In genomic region chr14:54767139-54767431, GRCh38 we compare ENCODE assay signal across 17 cellular contexts.
DNase-seq lines count a peak whose midpoint lies in the region; ATAC-seq and TF ChIP-seq lines count a peak whose summit lies in the region.
"Had no signal": no experiment of that assay in that cellular context is flagged by ENCODE, and none has a peak within 500 bp of the region (broad histone marks: within the 10 kb centered on the region; RNA-seq: fewer than 3 reads in every experiment).

No MANE protein-coding gene starts in this region.

- H3K36me3 ChIP-seq in gastrocnemius medialis: peaks cover 0 to 28% of the 10 kb centered on the region in 2 donors

- H3K36me3 Mint-ChIP-seq in activated CD8-positive, alpha-beta T cell treated with anti-CD3 and anti-CD28 coated beads for 36 hours (ENCODE audit: low read depth): peaks cover 5% of the 10 kb centered on the region
- H3K36me3 Mint-ChIP-seq in activated CD8-positive, alpha-beta T cell treated with anti-CD3 and anti-CD28 coated beads, Interleukin-2, amount 10 ng/mL, durations not matched to agents 7 days and 5 days (ENCODE audit: low read depth): no peaks in the 10 kb centered on the region
- no peaks in the 10 kb centered on the region for H3K36me3 Mint-ChIP-seq in T-cell

- H3K9me3 Mint-ChIP-seq in activated CD8-positive, alpha-beta T cell treated with anti-CD3 and anti-CD28 coated beads for 36 hours: no peaks in the 10 kb centered on the region
- no peaks in the 10 kb centered on the region for H3K9me3 Mint-ChIP-seq in activated CD8-positive, alpha-beta T cell treated with anti-CD3 and anti-CD28 coated beads, Interleukin-2, amount 10 ng/mL, durations not matched to agents 7 days and 5 days (ENCODE audit: insufficient read depth)
- H3K9me3 Mint-ChIP-seq in stimulated activated naive CD8-positive, alpha-beta T cell treated with anti-CD3 and anti-CD28 coated beads, Interleukin-15, amount 100 ng/mL, for 72 hours: no peaks in the 10 kb centered on the region
- H3K9me3 Mint-ChIP-seq in T-cell: no peaks in the 10 kb centered on the region
- H3K9me3 Mint-ChIP-seq: HFFc6, IgD-negative memory B cell had no signal

- H3K27me3 Mint-ChIP-seq in activated CD8-positive, alpha-beta T cell treated with anti-CD3 and anti-CD28 coated beads for 36 hours: peaks cover 7% of the 10 kb centered on the region
- peaks cover 10% of the 10 kb centered on the region for H3K27me3 Mint-ChIP-seq in activated CD8-positive, alpha-beta T cell treated with anti-CD3 and anti-CD28 coated beads, Interleukin-2, amount 10 ng/mL, durations not matched to agents 7 days and 5 days (ENCODE audit: low read depth)
- H3K27me3 Mint-ChIP-seq in stimulated activated naive CD8-positive, alpha-beta T cell treated with anti-CD3 and anti-CD28 coated beads, Interleukin-15, amount 100 ng/mL, for 72 hours: peaks cover 39% of the 10 kb centered on the region
- peaks cover 2 to 9% of the 10 kb centered on the region in 2 donors for H3K27me3 Mint-ChIP-seq in T-cell
- H3K27me3 Mint-ChIP-seq: IgD-negative memory B cell had no signal

- peak; percentile 24 for ATAC-seq in activated CD8-positive, alpha-beta T cell treated with anti-CD3 and anti-CD28 coated beads for 36 hours
- ATAC-seq in activated CD8-positive, alpha-beta T cell treated with anti-CD3 and anti-CD28 coated beads, Interleukin-2, amount 10 ng/mL, durations not matched to agents 7 days and 5 days: no peak
- peak; percentile 73 for ATAC-seq in stimulated activated naive CD8-positive, alpha-beta T cell treated with anti-CD3 and anti-CD28 coated beads, Interleukin-15, Interleukin-2, amounts not matched to agents 100 U/mL and 50 U/mL, for 24 hours
- ATAC-seq in stimulated activated naive CD8-positive, alpha-beta T cell treated with anti-CD3 and anti-CD28 coated beads, Interleukin-15, amount 100 ng/mL, for 72 hours: no peak
- ATAC-seq in gastrocnemius medialis: no peak
- ATAC-seq in esophagus mucosa: no peak
- no peak for ATAC-seq in T-cell (replicated peaks in 1 of 4)

- DNase-seq in activated CD8-positive, alpha-beta T cell treated with anti-CD3 and anti-CD28 coated beads for 36 hours: no peak
- no peak for DNase-seq in activated CD8-positive, alpha-beta T cell treated with anti-CD3 and anti-CD28 coated beads, Interleukin-2, amount 10 ng/mL, durations not matched to agents 7 days and 5 days
- DNase-seq in stimulated activated naive CD8-positive, alpha-beta T cell treated with anti-CD3 and anti-CD28 coated beads, Interleukin-15, Interleukin-2, amounts not matched to agents 100 U/mL and 50 U/mL, for 24 hours: no peak
- no peak for DNase-seq in stimulated activated naive CD8-positive, alpha-beta T cell treated with anti-CD3 and anti-CD28 coated beads, Interleukin-15, amount 100 ng/mL, for 72 hours
- DNase-seq in gastrocnemius medialis (no peak), T-cell (no peak), NCI-H748 (lab: John Stamatoyannopoulos, UW; ENCODE audit: unreplicated experiment) (no peak)
- DNase-seq: C1 segment of cervical spinal cord, DMS 273 treated with DMSO at 0.1 percent for 48 hours, GOT3, HFFc6, MV-4-11, NCI-H1417 treated with DMSO at 0.1 percent for 48 hours, NCI-H2029, NCI-H2171 treated with DMSO at 0.1 percent for 48 hours had no signal

- TF ChIP-seq CTCF in activated CD8-positive, alpha-beta T cell treated with anti-CD3 and anti-CD28 coated beads for 36 hours (IDR thresholded peaks at IDR 0.05): no peak
- no peak for TF ChIP-seq CTCF in gastrocnemius medialis (IDR thresholded peaks at IDR 0.05 in 4 of 5, conservative IDR thresholded peaks at IDR 0.05 in 1 of 5)

- H3K4me3 ChIP-seq in gastrocnemius medialis: no peak overlapping the region

- peak overlapping the region; percentile 81 for H3K27ac Mint-ChIP-seq in activated CD8-positive, alpha-beta T cell treated with anti-CD3 and anti-CD28 coated beads for 36 hours
- no peak overlapping the region for H3K27ac Mint-ChIP-seq in activated CD8-positive, alpha-beta T cell treated with anti-CD3 and anti-CD28 coated beads, Interleukin-2, amount 10 ng/mL, durations not matched to agents 7 days and 5 days
- H3K27ac Mint-ChIP-seq in stimulated activated naive CD8-positive, alpha-beta T cell treated with anti-CD3 and anti-CD28 coated beads, Interleukin-15, amount 100 ng/mL, for 72 hours: no peak overlapping the region
- no peak overlapping the region for H3K27ac Mint-ChIP-seq in T-cell
- H3K27ac Mint-ChIP-seq: IgD-negative memory B cell had no signal

- peaks cover 21% of the 10 kb centered on the region for H3K4me1 Mint-ChIP-seq in activated CD8-positive, alpha-beta T cell treated with anti-CD3 and anti-CD28 coated beads for 36 hours (ENCODE audit: low read depth)
- H3K4me1 Mint-ChIP-seq in activated CD8-positive, alpha-beta T cell treated with anti-CD3 and anti-CD28 coated beads, Interleukin-2, amount 10 ng/mL, durations not matched to agents 7 days and 5 days (ENCODE audit: low read depth): peaks cover 20% of the 10 kb centered on the region
- H3K4me1 Mint-ChIP-seq in stimulated activated naive CD8-positive, alpha-beta T cell treated with anti-CD3 and anti-CD28 coated beads, Interleukin-15, amount 100 ng/mL, for 72 hours: peaks cover 31% of the 10 kb centered on the region
- peaks cover 0 to under 1% (median 0%) of the 10 kb centered on the region in 3 donors for H3K4me1 Mint-ChIP-seq in T-cell
- H3K4me1 Mint-ChIP-seq: IgD-negative memory B cell had no signal

- CTCF ChIA-PET in activated CD8-positive, alpha-beta T cell treated with anti-CD3 and anti-CD28 coated beads for 36 hours (lab: Charles Lee): interaction anchor here (0.6 to 1.4 kb wide), 3 partner anchors 10 to 39 kb away, joined by 3 to 4 read pairs (median 3); no protein-coding TSS in a partner anchor
- CTCF ChIA-PET in activated CD8-positive, alpha-beta T cell treated with anti-CD3 and anti-CD28 coated beads, Interleukin-2, amount 10 ng/mL, durations not matched to agents 7 days and 5 days (lab: Charles Lee): interaction anchor here (1.2 kb wide), 1 partner anchor 39 kb away, joined by 3 read pairs; no protein-coding TSS in a partner anchor
- CTCF ChIA-PET in T-cell (lab: Charles Lee): interaction anchor here in 1 of 2 donors (0.5 kb wide), 1 partner anchor 75 kb away, joined by 4 read pairs; no protein-coding TSS in a partner anchor

- TF ChIP-seq POLR2A in gastrocnemius medialis (IDR thresholded peaks at IDR 0.05): no peak

- intact Hi-C loops in activated CD8-positive, alpha-beta T cell treated with anti-CD3 and anti-CD28 coated beads for 36 hours (cut with micrococcal nuclease): no loop called here
- intact Hi-C loops in gastrocnemius medialis (cut with DNase I; ENCODE audit: low total_unique reads): no loop called here

- peak overlapping the region in 3 of 4 donors; percentile 18 to 94 (median 24) for H3K27ac ChIP-seq in gastrocnemius medialis

- H3K9me3 ChIP-seq in gastrocnemius medialis: no peaks in the 10 kb centered on the region

- H3K4me3 Mint-ChIP-seq in activated CD8-positive, alpha-beta T cell treated with anti-CD3 and anti-CD28 coated beads for 36 hours: no peak overlapping the region
- no peak overlapping the region for H3K4me3 Mint-ChIP-seq in activated CD8-positive, alpha-beta T cell treated with anti-CD3 and anti-CD28 coated beads, Interleukin-2, amount 10 ng/mL, durations not matched to agents 7 days and 5 days
- no peak overlapping the region for H3K4me3 Mint-ChIP-seq in stimulated activated naive CD8-positive, alpha-beta T cell treated with anti-CD3 and anti-CD28 coated beads, Interleukin-15, amount 100 ng/mL, for 72 hours
- H3K4me3 Mint-ChIP-seq in T-cell: no peak overlapping the region
- H3K4me3 Mint-ChIP-seq: HFFc6, IgD-negative memory B cell had no signal

- no peaks in the 10 kb centered on the region for H3K27me3 ChIP-seq in gastrocnemius medialis

- POLR2A ChIA-PET in activated CD8-positive, alpha-beta T cell treated with anti-CD3 and anti-CD28 coated beads for 36 hours (lab: Charles Lee): interaction anchor here (1.3 kb wide), 1 partner anchor 10 kb away, joined by 3 read pairs; no protein-coding TSS in a partner anchor
- POLR2A ChIA-PET in activated CD8-positive, alpha-beta T cell treated with anti-CD3 and anti-CD28 coated beads, Interleukin-2, amount 10 ng/mL, durations not matched to agents 7 days and 5 days (lab: Charles Lee): no interaction called here
- POLR2A ChIA-PET in T-cell (lab: Charles Lee): no interaction called here

- in situ Hi-C loops in gastrocnemius medialis (cut with MboI; ENCODE audit: low sequenced_read_pairs in 4 of 4): no loop called here

- peaks cover 32% of the 10 kb centered on the region in 2 donors for H3K4me1 ChIP-seq in gastrocnemius medialis

Comparison
In these comparisons a context has a peak if more than half of its experiments do, and no peak if none do; other contexts are left out.
1. ATAC-seq: peak in activated CD8-positive, alpha-beta T cell treated with anti-CD3 and anti-CD28 coated beads for 36 hours (single experiment) and stimulated activated naive CD8-positive, alpha-beta T cell treated with anti-CD3 and anti-CD28 coated beads, Interleukin-15, Interleukin-2, amounts not matched to agents 100 U/mL and 50 U/mL, for 24 hours (single experiment); none in activated CD8-positive, alpha-beta T cell treated with anti-CD3 and anti-CD28 coated beads, Interleukin-2, amount 10 ng/mL, durations not matched to agents 7 days and 5 days (single experiment), stimulated activated naive CD8-positive, alpha-beta T cell treated with anti-CD3 and anti-CD28 coated beads, Interleukin-15, amount 100 ng/mL, for 72 hours (single experiment), gastrocnemius medialis (0 of 2), esophagus mucosa (single experiment) and T-cell (0 of 4).